ENCODE assay signal across 1 cellular context in genomic region chr6:150273457-150274309, GRCh38.
TF ChIP-seq lines count a peak whose summit lies in the region.

No MANE protein-coding gene starts in this region.

TF ChIP-seq in K562, 482 proteins besides CTCF, POLR2A, EP300 and RAD21 (continued from another document):
- TF ChIP-seq L3MBTL2 (IDR thresholded peaks at IDR 0.05) (peak; percentile 61), ZFX (CRISPR knock-in tag; IDR thresholded peaks at IDR 0.05) (no peak; the same call in 1 of the 2 replicates), NR2C2 (CRISPR knock-in tag; IDR thresholded peaks at IDR 0.05) (no peak), NR2C2 (tag; IDR thresholded peaks at IDR 0.05) (peak; percentile 61), CBX5 (IDR thresholded peaks at IDR 0.05; ENCODE audit: borderline replicate concordance, low read depth) (no peak), ZNF518B (CRISPR knock-in tag; IDR thresholded peaks at IDR 0.05) (no peak), FOXK1 (CRISPR knock-in tag; IDR thresholded peaks at IDR 0.05; ENCODE audit: borderline replicate concordance) (0 out of 2 replicates have a peak, but pooled peaks have one; percentile 54), SMARCA4 (IDR thresholded peaks at IDR 0.05) (no peak), CBX3 (IDR thresholded peaks at IDR 0.05; ENCODE audit: borderline replicate concordance in 1 of 2, low read length in 2 of 2) (0 out of 3 replicates have a peak, but pooled peaks of 1 of the 2 experiments have one; percentile 17), ZBTB11 (CRISPR knock-in tag; IDR thresholded peaks at IDR 0.05) (no peak), ZNF511 (CRISPR knock-in tag; IDR thresholded peaks at IDR 0.05) (no peak), GATAD2B (IDR thresholded peaks at IDR 0.05; ENCODE audit: borderline replicate concordance) (no peak), PBX2 (CRISPR knock-in tag; IDR thresholded peaks at IDR 0.05; ENCODE audit: low read depth) (no peak), PBX2 (tag; conservative IDR thresholded peaks at IDR 0.05; ENCODE audit: low read depth) (no peak), HSF4 (CRISPR knock-in tag; IDR thresholded peaks at IDR 0.05; ENCODE audit: borderline replicate concordance) (0 out of 2 replicates have a peak, but pooled peaks have one; percentile 24), ZNF639 (CRISPR knock-in tag; conservative IDR thresholded peaks at IDR 0.05 in 1 of 2, IDR thresholded peaks at IDR 0.05 in 1 of 2) (0 out of 4 replicates have a peak, but pooled peaks of 1 of the 2 experiments have one; percentile 48), ZNF589 (CRISPR knock-in tag; IDR thresholded peaks at IDR 0.05; ENCODE audit: low read depth) (no peak), RFX5 (IDR thresholded peaks at IDR 0.05; ENCODE audit: low read depth, low read length) (no peak), ZSCAN29 (IDR thresholded peaks at IDR 0.05) (no peak), ZNF785 (CRISPR knock-in tag; IDR thresholded peaks at IDR 0.05) (no peak), E4F1 (CRISPR knock-in tag; IDR thresholded peaks at IDR 0.05; ENCODE audit: borderline replicate concordance) (no peak), ZNF583 (CRISPR knock-in tag; IDR thresholded peaks at IDR 0.05) (peak; percentile 57; the same call in 1 of the 2 replicates), TFE3 (CRISPR knock-in tag; IDR thresholded peaks at IDR 0.05) (no peak), MAZ (CRISPR knock-in tag; conservative IDR thresholded peaks at IDR 0.05 in 1 of 2, IDR thresholded peaks at IDR 0.05 in 1 of 2) (no peak), ZNF668 (CRISPR knock-in tag; IDR thresholded peaks at IDR 0.05) (peak; percentile 14; the same call in 1 of the 2 replicates)
